In genomic region chr17:9750488-9750887, GRCh38 we compare ENCODE assay signal across 15 cellular contexts. TPM values are rescaled to one million over a fixed set of nuclear protein-coding genes. Genes with fewer than 3 reads are reported as not detected.
DNase-seq lines count a peak whose midpoint lies in the region; ATAC-seq and TF ChIP-seq lines count a peak whose summit lies in the region.
"Had no signal": no experiment of that assay in that cellular context is flagged by ENCODE, and none has a peak within 500 bp of the region (broad histone marks: within the 10 kb centered on the region; RNA-seq: fewer than 3 reads in every experiment).

No MANE protein-coding gene starts in this region.

- H3K9me2 ChIP-seq in GM23338 (ENCODE audit: insufficient read depth) = no peaks in the 10 kb centered on the region
- H3K9me2 ChIP-seq in OCI-LY7 (ENCODE audit: insufficient read depth, low read length) = no peaks in the 10 kb centered on the region

- no TSS peak for BruUV-seq in OCI-LY7 (replicated peaks; lab: Mats Ljungman, UMichigan)

- 29 to 46% methylated on average over 9 of the region's 9 CpGs for WGBS in heart right ventricle, 2 donors
- WGBS in right cardiac atrium = 37% methylated on average over 9 of the region's 9 CpGs

- DNase-seq in heart right ventricle = peak in 1 of 2 donors; percentile 32
- no peak for DNase-seq in right cardiac atrium
- DNase-seq in GM23338 (ENCODE audit: low spot score) = no peak
- DNase-seq in left lobe of liver (ENCODE audit: low spot score) = no peak
- peak; percentile 34 for DNase-seq in posterior vena cava (ENCODE audit: low spot score)
- no peak for DNase-seq in OCI-LY7 (ENCODE audit: low spot score)
- no peak for DNase-seq in dermis blood vessel endothelial cell
- DNase-seq: 8988T; ACHN; CD4-positive, CD25-positive, alpha-beta regulatory T cell; DMS53; GF-D8; H7 had no signal

- H3K27ac Mint-ChIP-seq in GM23338 = no peak overlapping the region
- H3K27ac Mint-ChIP-seq: CD4-positive, CD25-positive, alpha-beta regulatory T cell had no signal

- H3K36me3 ChIP-seq in heart right ventricle = no peaks in the 10 kb centered on the region
- no peaks in the 10 kb centered on the region for H3K36me3 ChIP-seq in GM23338 (ENCODE audit: insufficient read depth)
- H3K36me3 ChIP-seq in OCI-LY7 (ENCODE audit: insufficient read depth, low read length) = no peaks in the 10 kb centered on the region
- H3K36me3 ChIP-seq: BLaER1 treated with 17β-estradiol and CSF1 and Interleukin-3, amounts not matched to agents 10 nM and 100 nM had no signal

- no peaks in the 10 kb centered on the region for H3K4me1 Mint-ChIP-seq in GM23338
- H3K4me1 Mint-ChIP-seq: CD4-positive, CD25-positive, alpha-beta regulatory T cell had no signal

- H3K27ac ChIP-seq in heart right ventricle (peak overlapping the region in 4 of 10 donors; percentile 5 to 47 (median 42)), right cardiac atrium (ENCODE audit: low read length) (no peak overlapping the region), GM23338 (ENCODE audit: low read depth) (no peak overlapping the region), OCI-LY7 (ENCODE audit: low read depth, low read length, poor library complexity, severe bottlenecking) (no peak overlapping the region)
- H3K27ac ChIP-seq: BLaER1 treated with 17β-estradiol and CSF1 and Interleukin-3, amounts not matched to agents 10 nM and 100 nM had no signal

- CTCF ChIA-PET in OCI-LY7 (lab: Charles Lee; ENCODE audit: unreplicated experiment) = no interaction called here

- H2AFZ ChIP-seq in GM23338 (peak overlapping the region; percentile 43; the same call in 1 of the 2 replicates), OCI-LY7 (ENCODE audit: low read length) (no peak overlapping the region)

- H3K4me3 Mint-ChIP-seq in GM23338 = no peak overlapping the region
- H3K4me3 Mint-ChIP-seq: CD4-positive, CD25-positive, alpha-beta regulatory T cell had no signal

- TF ChIP-seq CTCF in heart right ventricle (IDR thresholded peaks at IDR 0.05) (no peak), GM23338 (conservative IDR thresholded peaks at IDR 0.05; ENCODE audit: low read depth in 2 of 2) (no peak), OCI-LY7 (conservative IDR thresholded peaks at IDR 0.05; ENCODE audit: low read length) (no peak)

- no peaks in the 10 kb centered on the region for H4K20me1 ChIP-seq in GM23338 (replicated peaks; ENCODE audit: insufficient read depth)
- no peaks in the 10 kb centered on the region for H4K20me1 ChIP-seq in OCI-LY7 (ENCODE audit: insufficient read depth, low read length)
- H4K20me1 ChIP-seq: BLaER1 treated with 17β-estradiol and CSF1 and Interleukin-3, amounts not matched to agents 10 nM and 100 nM had no signal

- peaks cover 0 to 6% (median 0%) of the 10 kb centered on the region in 11 donors for H3K9me3 ChIP-seq in heart right ventricle
- no peaks in the 10 kb centered on the region for H3K9me3 ChIP-seq in right cardiac atrium (ENCODE audit: control insufficient read depth, low read length)
- no peaks in the 10 kb centered on the region for H3K9me3 ChIP-seq in OCI-LY7 (ENCODE audit: low read length)
- H3K9me3 ChIP-seq: BLaER1 treated with 17β-estradiol and CSF1 and Interleukin-3, amounts not matched to agents 10 nM and 100 nM had no signal

- H3K27me3 ChIP-seq in heart right ventricle (peaks cover 0 to 24% (median 19%) of the 10 kb centered on the region in 7 donors), right cardiac atrium (ENCODE audit: control insufficient read depth, insufficient read depth) (no peaks in the 10 kb centered on the region), GM23338 (ENCODE audit: insufficient read depth) (no peaks in the 10 kb centered on the region)
- H3K27me3 ChIP-seq: BLaER1 treated with 17β-estradiol and CSF1 and Interleukin-3, amounts not matched to agents 10 nM and 100 nM had no signal

- POLR2A ChIA-PET in OCI-LY7 (lab: Charles Lee) = no interaction called here

- intact Hi-C loops in heart right ventricle (cut with DNase I) (no loop called here), right cardiac atrium (cut with DNase I) (no loop called here), posterior vena cava (cut with DNase I) (no loop called here), OCI-LY7 (cut with micrococcal nuclease; ENCODE audit: unreplicated experiment) (no loop called here)

- H3K36me3 Mint-ChIP-seq in GM23338 (ENCODE audit: low read depth) = no peaks in the 10 kb centered on the region
- H3K36me3 Mint-ChIP-seq: CD4-positive, CD25-positive, alpha-beta regulatory T cell had no signal

- H3K27me3 Mint-ChIP-seq in GM23338 (ENCODE audit: insufficient read depth, low read depth, poor library complexity) = no peaks in the 10 kb centered on the region

- peak in 6 of 8 donors; percentile 29 to 88 (median 66) for ATAC-seq in heart right ventricle
- ATAC-seq in right cardiac atrium = no peak
- ATAC-seq in GM23338 = no peak
- peak; percentile 47 for ATAC-seq in left lobe of liver

- H3K4me3 ChIP-seq in heart right ventricle = no peak overlapping the region
- H3K4me3 ChIP-seq in right cardiac atrium (ENCODE audit: low read length) = no peak overlapping the region
- H3K4me3 ChIP-seq in GM23338 = no peak overlapping the region
- H3K4me3 ChIP-seq in OCI-LY7 (ENCODE audit: low read depth, low read length, poor library complexity, severe bottlenecking) = no peak overlapping the region
- H3K4me3 ChIP-seq: BLaER1 treated with 17β-estradiol and CSF1 and Interleukin-3, amounts not matched to agents 10 nM and 100 nM had no signal

- H3K4me1 ChIP-seq in heart right ventricle (peaks cover 0 to 6% (median 0%) of the 10 kb centered on the region in 9 donors), right cardiac atrium (ENCODE audit: control insufficient read depth, insufficient read depth, low read length) (no peaks in the 10 kb centered on the region), GM23338 (ENCODE audit: insufficient read depth) (no peaks in the 10 kb centered on the region), OCI-LY7 (ENCODE audit: insufficient read depth, low read length, poor library complexity, severe bottlenecking) (no peaks in the 10 kb centered on the region)
- H3K4me1 ChIP-seq: BLaER1 treated with 17β-estradiol and CSF1 and Interleukin-3, amounts not matched to agents 10 nM and 100 nM had no signal

- H3K79me2 ChIP-seq in GM23338 (replicated peaks; ENCODE audit: insufficient read depth) = no peaks in the 10 kb centered on the region
- H3K79me2 ChIP-seq in OCI-LY7 (ENCODE audit: insufficient read depth, low read depth, low read length) = no peaks in the 10 kb centered on the region

- H3F3A ChIP-seq in GM23338 (replicated peaks; ENCODE audit: low read depth) = no peaks in the 10 kb centered on the region

- H3K9me3 Mint-ChIP-seq in GM23338 = no peaks in the 10 kb centered on the region

- H3K4me2 ChIP-seq in GM23338 = no peak overlapping the region
- no peak overlapping the region for H3K4me2 ChIP-seq in OCI-LY7 (ENCODE audit: low read length)

TF ChIP-seq in GM23338, 12 proteins besides CTCF, POLR2A, EP300 and RAD21 (continues in another document):
- no peak for TF ChIP-seq ETS1 (IDR thresholded peaks at IDR 0.05)
- no peak for TF ChIP-seq ZNF114 (CRISPR knock-in tag; IDR thresholded peaks at IDR 0.05)
- TF ChIP-seq EZH2phosphoT487 (IDR thresholded peaks at IDR 0.05; ENCODE audit: unreplicated experiment) = no peak
- TF ChIP-seq EZH2 (IDR thresholded peaks at IDR 0.05; ENCODE audit: low read depth, unreplicated experiment) = no peak
- TF ChIP-seq NANOG (IDR thresholded peaks at IDR 0.05; ENCODE audit: borderline replicate concordance) = no peak

RNA-seq across cellular contexts. Expression of gene DHRS7C, which starts 40.9 kb away (rescaled TPM):
- 100 to 1,000 TPM in 2 of 10 donors, 10 to 100 TPM in 5, 1 to 10 TPM in 2, under 1 TPM in 1; 0.51 to 180 (median 15.7) TPM for total RNA-seq in heart right ventricle
- 10 to 100 TPM; 12.6 to 44.9 TPM for polyA plus RNA-seq in heart right ventricle
- total RNA-seq in right cardiac atrium = 100 to 1,000 TPM; 100 to 317 (median 205) TPM
- polyA plus RNA-seq in right cardiac atrium = 177 TPM
- total RNA-seq in GM23338 (2014; rRNA removed; shearing (Covaris generic)) = not detected in 2 replicates
- not detected in 2 replicates for polyA plus RNA-seq in GM23338 (2016; fragmentation: Nextera tagmentation; extraction: Ambion mirVana)
- total RNA-seq in left lobe of liver = not detected
- total RNA-seq in posterior vena cava = not detected
- total RNA-seq in OCI-LY7 (2014; rRNA removed; shearing (Covaris generic)) = not detected in 2 replicates
- not detected in 2 replicates for total RNA-seq in OCI-LY7 (2022)
- total RNA-seq in dermis blood vessel endothelial cell = not detected in 2 replicates
- total RNA-seq: CD4-positive, CD25-positive, alpha-beta regulatory T cell; H7; HT-29 had no signal
- polyA plus RNA-seq: CD4-positive, CD25-positive, alpha-beta regulatory T cell had no signal

Comparison
In these comparisons a context has a peak if more than half of its experiments do, and no peak if none do; other contexts are left out.
1. ATAC-seq: peak in heart right ventricle (6 of 8) and left lobe of liver (single experiment); none in right cardiac atrium (0 of 2) and GM23338 (single experiment).